In genomic region chr2:85413592-85414421, GRCh38 we compare ENCODE assay signal across 8 cellular contexts. TPM values are rescaled to one million over a fixed set of nuclear protein-coding genes. Genes with fewer than 3 reads are reported as not detected.
A peak's percentile ranks its signal among the peaks of the same experiment; 100 is the strongest.
DNase-seq lines count a peak whose midpoint lies in the region; ATAC-seq, FAIRE-seq and TF ChIP-seq lines count a peak whose summit lies in the region.

No MANE protein-coding gene starts in this region.

- no peak for TF ChIP-seq CTCF in A549 (IDR thresholded peaks at IDR 0.05)

- intact Hi-C loops in posterior cingulate gyrus (cut with DNase I) = no loop called here

- FAIRE-seq in A549 (lab: Jason Lieb, UNC) = no peak

- no peak for TF ChIP-seq RAD21 in A549 (conservative IDR thresholded peaks at IDR 0.05 in 1 of 2, IDR thresholded peaks at IDR 0.05 in 1 of 2)

- peak overlapping the region; percentile 67 to 86 for H3K27ac ChIP-seq in A549

- TF ChIP-seq EP300 in A549 (IDR thresholded peaks at IDR 0.05) = no peak

- 38% methylated on average over 31 of the region's 44 CpGs for WGBS in A549 (ENCODE audit: missing lambda C conversion rate)

- H3K4me3 ChIP-seq in A549 (peak overlapping the region; percentile 45), iPS-18c (ENCODE audit: insufficient read depth, low read depth, low read length) (peak overlapping the region; percentile 76)

- ATAC-seq in A549 (peak; percentile 22 to 46; a peak in 5 of 6 replicates), HG03139 (IDR thresholded peaks at IDR 0.05; ENCODE audit: unreplicated experiment) (no peak), GM21825 (IDR thresholded peaks at IDR 0.05; ENCODE audit: unreplicated experiment) (no peak)

- DNase-seq in A549 (ENCODE audit: low read depth in 1 of 2, low spot score in 1 of 2) (no peak), HT-29 (ENCODE audit: low spot score) (peak; percentile 58), amniotic epithelial cell (ENCODE audit: low read depth) (peak; percentile 37), posterior cingulate gyrus (no peak)
- peak; percentile 46 for DNase-seq in stimulated activated CD4-positive, alpha-beta T cell treated with anti-CD3 and anti-CD28 coated beads, Interleukin-1b, Interleukin-23, amount 100 ng/mL, for 48 hours

- H3K9me3 ChIP-seq in A549 (no peaks in the 10 kb centered on the region), iPS-18c (ENCODE audit: control insufficient read depth, insufficient read depth, low read length) (no peaks in the 10 kb centered on the region)

- H3K4me2 ChIP-seq in A549 = peak overlapping the region; percentile 78

- CTCF ChIA-PET in A549 (lab: Yijun Ruan, JAX) = interaction anchor here (0.6 to 41.9 kb wide), 6 partner anchors 7 to 687 kb away, joined by 3 to 1185 read pairs (median 4); partner anchors contain the start of genes GGCX and MAT2A

- POLR2A ChIA-PET in A549 (lab: Yijun Ruan, JAX) = interaction anchor here (1.4 kb wide), 2 partner anchors 59 to 125 kb away, joined by 4 to 10 read pairs; partner anchors contain the start of genes ELMOD3, MAT2A and RETSAT

- no peak for TF ChIP-seq POLR2A in A549 (IDR thresholded peaks at IDR 0.05; ENCODE audit: low read length)

- peaks cover 46% of the 10 kb centered on the region for H3K4me1 ChIP-seq in A549

TF ChIP-seq in A549, 52 proteins besides CTCF, POLR2A, EP300 and RAD21:
- TF ChIP-seq RNF2 (IDR thresholded peaks at IDR 0.05; ENCODE audit: borderline replicate concordance, low read depth) (0 out of 2 replicates have a peak, but pooled peaks have one; percentile 34), FOSL2 (IDR thresholded peaks at IDR 0.05) (no peak), FOSL2 (CRISPR knock-in tag; IDR thresholded peaks at IDR 0.05) (peak; percentile 67), E2F6 (IDR thresholded peaks at IDR 0.05; ENCODE audit: borderline replicate concordance, low read depth) (peak; percentile 74; the same call in 1 of the 2 replicates), HOXB5 (CRISPR knock-in tag; IDR thresholded peaks at IDR 0.05) (0 out of 2 replicates have a peak, but pooled peaks have one; percentile 32), SMC3 (IDR thresholded peaks at IDR 0.05) (no peak)

RNA-seq across cellular contexts. Expression of gene CAPG, which starts 3.6 kb away (rescaled TPM):
- 81.0 and 94.6 TPM in 2 replicates for polyA plus RNA-seq in A549 (2011; rRNA removed)
- 127 and 130 TPM in 2 replicates for polyA plus RNA-seq in A549 (2012; cell fraction: cytosol; rRNA removed)
- polyA plus RNA-seq in A549 (2012; cell fraction: nucleus; rRNA removed) = 94.4 and 121 TPM in 2 replicates
- polyA plus RNA-seq in A549 (2017; fragmentation: RNase III; extraction: RNeasy Plus Mini Kit Qiagen cat#74134 plus additional on column Dnase treatment) = 53.0 to 61.3 TPM (median 57.5 TPM) in 3 replicates
- 57.0 and 66.1 TPM in 2 replicates for polyA minus RNA-seq in A549 (2011; rRNA and poly(A)+ RNA removed)
- 460 and 472 TPM in 2 replicates for total RNA-seq in HT-29 (2014; rRNA removed; shearing (Covaris generic))

RNA-seq across cellular contexts. Expression of gene SH2D6, which starts 4.7 kb away (rescaled TPM):
- polyA plus RNA-seq in A549 (2011; rRNA removed) (1.3 and 1.8 TPM in 2 replicates), A549 (2017; fragmentation: RNase III; extraction: RNeasy Plus Mini Kit Qiagen cat#74134 plus additional on column Dnase treatment) (1.4 to 1.5 TPM (median 1.4 TPM) in 3 replicates)
- polyA plus RNA-seq in A549 (2012; cell fraction: cytosol; rRNA removed) = 0.48 and 0.69 TPM in 2 replicates
- polyA plus RNA-seq in A549 (2012; cell fraction: nucleus; rRNA removed) = 2.1 and 3.2 TPM in 2 replicates
- 0.83 and 1.9 TPM in 2 replicates for polyA minus RNA-seq in A549 (2011; rRNA and poly(A)+ RNA removed)
- total RNA-seq in HT-29 (2014; rRNA removed; shearing (Covaris generic)) = 0.08 and 0.21 TPM in 2 replicates

RNA-seq across cellular contexts. Expression of gene ELMOD3, which starts 59.2 kb away (rescaled TPM):
- 29.9 and 31.9 TPM in 2 replicates for polyA plus RNA-seq in A549 (2011; rRNA removed)
- 20.6 and 21.5 TPM in 2 replicates for polyA plus RNA-seq in A549 (2012; cell fraction: cytosol; rRNA removed)
- 47.6 and 52.1 TPM in 2 replicates for polyA plus RNA-seq in A549 (2012; cell fraction: nucleus; rRNA removed)
- polyA plus RNA-seq in A549 (2017; fragmentation: RNase III; extraction: RNeasy Plus Mini Kit Qiagen cat#74134 plus additional on column Dnase treatment) = 14.6 to 17.8 TPM (median 15.3 TPM) in 3 replicates
- polyA minus RNA-seq in A549 (2011; rRNA and poly(A)+ RNA removed) = 25.7 and 29.4 TPM in 2 replicates
- total RNA-seq in HT-29 (2014; rRNA removed; shearing (Covaris generic)) = 6.5 and 7.1 TPM in 2 replicates

RNA-seq across cellular contexts. Expression of gene RETSAT, which starts 59.5 kb away (rescaled TPM):
- polyA plus RNA-seq in A549 (2011; rRNA removed) (51.6 and 52.3 TPM in 2 replicates), A549 (2017; fragmentation: RNase III; extraction: RNeasy Plus Mini Kit Qiagen cat#74134 plus additional on column Dnase treatment) (40.8 to 43.3 TPM (median 42.3 TPM) in 3 replicates)
- polyA plus RNA-seq in A549 (2012; cell fraction: cytosol; rRNA removed) = 19.8 and 25.3 TPM in 2 replicates
- 70.6 and 78.0 TPM in 2 replicates for polyA plus RNA-seq in A549 (2012; cell fraction: nucleus; rRNA removed)
- 56.6 and 65.7 TPM in 2 replicates for polyA minus RNA-seq in A549 (2011; rRNA and poly(A)+ RNA removed)
- 18.5 and 23.5 TPM in 2 replicates for total RNA-seq in HT-29 (2014; rRNA removed; shearing (Covaris generic))

Comparison
In these comparisons a context has a peak if more than half of its experiments do, and no peak if none do; other contexts are left out.
1. ATAC-seq: peak in A549 (2 of 2); none in HG03139 (single experiment) and GM21825 (single experiment).
2. DNase-seq: peak in HT-29 (single experiment), amniotic epithelial cell (single experiment) and stimulated activated CD4-positive, alpha-beta T cell treated with anti-CD3 and anti-CD28 coated beads, Interleukin-1b, Interleukin-23, amount 100 ng/mL, for 48 hours (single experiment); none in A549 (0 of 2) and posterior cingulate gyrus (0 of 10).